ENCODE assay signal across 16 cellular contexts in genomic region chr15:63073497-63074172, GRCh38. TPM values are rescaled to one million over a fixed set of nuclear protein-coding genes. Genes with fewer than 3 reads are reported as not detected.
DNase-seq lines count a peak whose midpoint lies in the region; ATAC-seq, FAIRE-seq and TF ChIP-seq lines count a peak whose summit lies in the region.
"Had no signal": no experiment of that assay in that cellular context is flagged by ENCODE, and none has a peak within 500 bp of the region (broad histone marks: within the 10 kb centered on the region; RNA-seq: fewer than 3 reads in every experiment).

No MANE protein-coding gene starts in this region.

- no peak; the same call in 1 of the 2 replicates for TF ChIP-seq EP300 in K562 (IDR thresholded peaks at IDR 0.05; ENCODE audit: low read length)

- H3K4ac ChIP-seq in mesenchymal stem cell (ENCODE audit: low read depth in 1 of 2, low read length in 2 of 2) = no peak overlapping the region

- no peak overlapping the region for H2BK12ac ChIP-seq in mesenchymal stem cell (ENCODE audit: low read length in 2 of 2)

- no peak overlapping the region for H2BK120ac ChIP-seq in mesenchymal stem cell (ENCODE audit: low read depth, low read length)

- DNase-seq in NCI-H226 (peak; percentile 40), K562 (ENCODE audit: extremely low read depth in 1 of 4, low spot score in 3 of 4) (peak in 2 of 4 experiments; percentile 36 to 42), mesenchymal stem cell (no peak), tibial artery (no peak), Ammon's horn (ENCODE audit: low spot score) (no peak), dorsolateral prefrontal cortex (no peak), GM03348 (ENCODE audit: low spot score) (no peak)
- DNase-seq: activated CD4-positive, alpha-beta memory T cell treated with anti-CD3 and anti-CD28 coated beads for 36 hours; C1 segment of cervical spinal cord; DMS79 treated with DMSO at 0.1 percent for 48 hours; NCI-H1048; NCI-H2171; SIG-M5 had no signal

- in situ Hi-C loops in K562 (cut with MboI) = no loop called here

- no peak overlapping the region for H3K9ac ChIP-seq in K562 (ENCODE audit: insufficient read depth in 1 of 2, low read depth in 2 of 2, low read length in 2 of 2)
- no peak overlapping the region for H3K9ac ChIP-seq in mesenchymal stem cell (ENCODE audit: low read length)
- H3K9ac ChIP-seq: neural progenitor cell had no signal

- intact Hi-C loops in K562 (cut with micrococcal nuclease) (no loop called here), tibial artery (cut with DNase I; ENCODE audit: low total_unique reads) (no loop called here), dorsolateral prefrontal cortex (cut with DNase I) (no loop called here)

- no peak overlapping the region for H2BK15ac ChIP-seq in mesenchymal stem cell (ENCODE audit: low read depth, poor library complexity, severe bottlenecking)

- no peak overlapping the region for H4K91ac ChIP-seq in mesenchymal stem cell (ENCODE audit: low read length)

- POLR2A ChIA-PET in K562 (lab: Yijun Ruan, JAX) = interaction anchor here (0.6 to 2.7 kb wide), 7 partner anchors 8 to 123 kb away, joined by 3 to 13 read pairs (median 5); no protein-coding TSS in a partner anchor

- BruUV-seq in K562 (replicated peaks; lab: Mats Ljungman, UMichigan) = no TSS peak

- H3K36me3 ChIP-seq in K562 (ENCODE audit: control insufficient read depth, insufficient read depth, low read length) (no peaks in the 10 kb centered on the region), mesenchymal stem cell (ENCODE audit: control insufficient read depth in 1 of 2, insufficient read depth in 2 of 2, low read depth in 1 of 2, low read length in 2 of 2) (peaks cover 17 to 40% of the 10 kb centered on the region in 2 experiments), tibial artery (peaks cover 26 to 36% (median 32%) of the 10 kb centered on the region in 3 donors)

- H3K14ac ChIP-seq in mesenchymal stem cell (ENCODE audit: low read length in 2 of 2) = no peak overlapping the region

- H4K20me1 ChIP-seq in K562 (replicated peaks; ENCODE audit: control insufficient read depth, insufficient read depth, low read length) = no peaks in the 10 kb centered on the region

- no peaks in the 10 kb centered on the region for H3K27me3 ChIP-seq in K562 (ENCODE audit: control insufficient read depth in 2 of 2, insufficient read depth in 2 of 2, low read length in 2 of 2)
- no peaks in the 10 kb centered on the region for H3K27me3 ChIP-seq in mesenchymal stem cell (ENCODE audit: control insufficient read depth in 1 of 2, insufficient read depth in 1 of 2, low read length in 2 of 2)
- H3K27me3 ChIP-seq in tibial artery = no peaks in the 10 kb centered on the region
- H3K27me3 ChIP-seq in dorsolateral prefrontal cortex = no peaks in the 10 kb centered on the region
- H3K27me3 ChIP-seq: neural progenitor cell had no signal

- no peak for TF ChIP-seq POLR2A in K562 (conservative IDR thresholded peaks at IDR 0.05)

- H3K9me3 ChIP-seq in K562 (replicated peaks; ENCODE audit: control insufficient read depth, insufficient read depth, low read depth, low read length) (no peaks in the 10 kb centered on the region), mesenchymal stem cell (ENCODE audit: control insufficient read depth, low read length) (no peaks in the 10 kb centered on the region), tibial artery (no peaks in the 10 kb centered on the region)

- H4K8ac ChIP-seq in mesenchymal stem cell (ENCODE audit: low read length) = no peak overlapping the region

- H3K27ac ChIP-seq in K562 (ENCODE audit: extremely low read depth, low read depth, low read length) (no peak overlapping the region), mesenchymal stem cell (ENCODE audit: low read length, poor library complexity, severe bottlenecking) (peak overlapping the region; percentile 59), tibial artery (peak overlapping the region; percentile 34 to 67), dorsolateral prefrontal cortex (no peak overlapping the region)

- TF ChIP-seq CTCF in K562 (IDR thresholded peaks at IDR 0.05 in 2 of 3, conservative IDR thresholded peaks at IDR 0.05 in 1 of 3; ENCODE audit: insufficient read depth in 2 of 3, low read depth in 1 of 3, low read length in 3 of 3) (no peak), tibial artery (IDR thresholded peaks at IDR 0.05) (no peak), dorsolateral prefrontal cortex (IDR thresholded peaks at IDR 0.05 in 54 of 56, conservative IDR thresholded peaks at IDR 0.05 in 2 of 56; ENCODE audit: low read depth in 1 of 56, partially characterized antibody in 56 of 56) (no peak)

- no peak overlapping the region for H2AK5ac ChIP-seq in mesenchymal stem cell (ENCODE audit: low read length, severe bottlenecking)

- H2AFZ ChIP-seq in K562 (ENCODE audit: low read depth, low read length) (peak overlapping the region; percentile 30), mesenchymal stem cell (ENCODE audit: low read depth, low read length) (no peak overlapping the region)
- H2AFZ ChIP-seq: neural progenitor cell had no signal

- no peaks in the 10 kb centered on the region for H3K79me1 ChIP-seq in mesenchymal stem cell (replicated peaks; ENCODE audit: low read length, poor library complexity, severe bottlenecking)

- H3K4me1 ChIP-seq in K562 (replicated peaks in 1 of 2; ENCODE audit: control insufficient read depth in 2 of 2, insufficient read depth in 2 of 2, low read length in 2 of 2) = peaks cover 5 to 30% of the 10 kb centered on the region in 2 experiments; a peak in 3 of 5 replicates
- peaks cover 5% of the 10 kb centered on the region for H3K4me1 ChIP-seq in mesenchymal stem cell (ENCODE audit: control insufficient read depth, insufficient read depth, low read depth, low read length)
- H3K4me1 ChIP-seq in tibial artery = peaks cover 0 to 31% (median 14%) of the 10 kb centered on the region in 4 donors

- FAIRE-seq in K562 (lab: Jason Lieb, UNC) = no peak
- FAIRE-seq: urothelium cell line had no signal

- H3K79me2 ChIP-seq in K562 (ENCODE audit: control insufficient read depth, insufficient read depth, low read length) = no peaks in the 10 kb centered on the region

- no peak overlapping the region for H3K18ac ChIP-seq in mesenchymal stem cell (ENCODE audit: low read depth in 1 of 2, low read length in 2 of 2)

- H2BK5ac ChIP-seq in mesenchymal stem cell (ENCODE audit: low read depth, low read length, poor library complexity, severe bottlenecking) = no peak overlapping the region

- H3K9me1 ChIP-seq in K562 (ENCODE audit: control insufficient read depth, insufficient read depth, low read length) = no peaks in the 10 kb centered on the region

- WGBS in K562 (ENCODE audit: insufficient coverage, low coverage, missing lambda C conversion rate) = 14% methylated on average over 9 of the region's 9 CpGs
- 80% methylated on average over 8 of the region's 9 CpGs for WGBS in mesenchymal stem cell

- H3K23ac ChIP-seq in mesenchymal stem cell (ENCODE audit: low read length in 2 of 2) = no peak overlapping the region

- no peak for TF ChIP-seq RAD21 in K562 (CRISPR knock-in tag; conservative IDR thresholded peaks at IDR 0.05 in 1 of 2, IDR thresholded peaks at IDR 0.05 in 1 of 2)

- H3K4me2 ChIP-seq in K562 (ENCODE audit: insufficient read depth, low read length) = peak overlapping the region; percentile 6; the same call in 1 of the 2 replicates
- no peak overlapping the region for H3K4me2 ChIP-seq in mesenchymal stem cell (ENCODE audit: low read length, poor library complexity, severe bottlenecking)
- H3K4me2 ChIP-seq: neural progenitor cell had no signal

- peak; percentile 68 for ATAC-seq in K562
- ATAC-seq: stimulated activated effector memory CD8-positive, alpha-beta T cell treated with anti-CD3 and anti-CD28 coated beads, Interleukin-12 subunit alpha, Interleukin-12 subunit beta, amount 100 ng/mL, for 72 hours had no signal

- CTCF ChIA-PET in K562 (lab: Yijun Ruan, JAX; ENCODE audit: low intra/inter-chr PET ratio) = no interaction called here

- H3K4me3 ChIP-seq in K562 (no peak overlapping the region), mesenchymal stem cell (ENCODE audit: insufficient read depth in 1 of 2, low read depth in 1 of 2, low read length in 2 of 2) (no peak overlapping the region), tibial artery (no peak overlapping the region), dorsolateral prefrontal cortex (no peak overlapping the region)
- H3K4me3 ChIP-seq: neural progenitor cell had no signal

RNA-seq across cellular contexts. Expression of gene TPM1, which starts 31.1 kb away (rescaled TPM):
- 40.0 and 70.8 TPM in 2 replicates for total RNA-seq in K562 (2011; cell fraction: chromatin; rRNA removed; ENCODE audit: low replicate concordance)
- 25.8 and 35.0 TPM in 2 replicates for total RNA-seq in K562 (2011; cell fraction: nucleolus; rRNA removed)
- 50.5 and 78.6 TPM in 2 replicates for total RNA-seq in K562 (2011; cell fraction: nucleoplasm; rRNA removed)
- total RNA-seq in K562 (2014; rRNA removed) (49.9 and 52.9 TPM in 2 replicates), K562 (2014; rRNA removed; fragmentation: Illumina TruSeq; extraction: Trizol) (49.2 and 51.0 TPM in 2 replicates), K562 (2015; rRNA removed; fragmentation: Illumina TruSeq; extraction: Trizol) (42.0 and 43.1 TPM in 2 replicates), K562 (2021) (37.2 and 38.5 TPM in 2 replicates), dorsolateral prefrontal cortex (100 to 1,000 TPM in 115 of 120 experiments, 10 to 100 TPM in 5; 59.9 to 249 (median 139) TPM)
- polyA plus RNA-seq in K562 (2011; rRNA removed) (36.0 and 42.1 TPM in 2 replicates), K562 (2014; fragmentation: Illumina TruSeq; extraction: Trizol) (40.0 and 49.5 TPM in 2 replicates), K562 (2014; fragmentation: Nextera tagmentation; extraction: Ambion mirVana) (10 to 100 TPM in 1 of 2 experiments, 1 to 10 TPM in 1; 8.1 to 11.1 TPM), K562 (2014; rRNA removed) (53.9 and 54.5 TPM in 2 replicates)
- polyA plus RNA-seq in K562 (2011; cell fraction: cytosol; rRNA removed) = 14.9 and 22.5 TPM in 2 replicates
- 33.8 and 50.9 TPM in 2 replicates for polyA plus RNA-seq in K562 (2011; cell fraction: nucleus; rRNA removed)
- 46.9 and 77.8 TPM in 2 replicates for polyA plus RNA-seq in K562 (2012)
- 28.7 and 39.2 TPM in 2 replicates for polyA minus RNA-seq in K562 (2011; rRNA and poly(A)+ RNA removed)
- 12.6 and 14.0 TPM in 2 replicates for polyA minus RNA-seq in K562 (2011; cell fraction: cytosol; rRNA and poly(A)+ RNA removed)
- 23.7 and 44.0 TPM in 2 replicates for polyA minus RNA-seq in K562 (2011; cell fraction: nucleus; rRNA and poly(A)+ RNA removed)
- 825 TPM for polyA plus RNA-seq in mesenchymal stem cell (2013, experiment 1 of 2)
- 826 TPM for polyA plus RNA-seq in mesenchymal stem cell (2013, experiment 2 of 2)

RNA-seq across cellular contexts. Expression of gene LACTB, which starts 48.0 kb away (rescaled TPM):
- 8.1 and 18.4 TPM in 2 replicates for total RNA-seq in K562 (2011; cell fraction: chromatin; rRNA removed; ENCODE audit: low replicate concordance)
- 3.5 and 6.1 TPM in 2 replicates for total RNA-seq in K562 (2011; cell fraction: nucleolus; rRNA removed)
- 9.0 and 15.3 TPM in 2 replicates for total RNA-seq in K562 (2011; cell fraction: nucleoplasm; rRNA removed)
- total RNA-seq in K562 (2014; rRNA removed) (6.1 and 9.5 TPM in 2 replicates), K562 (2014; rRNA removed; fragmentation: Illumina TruSeq; extraction: Trizol) (14.7 and 19.7 TPM in 2 replicates), K562 (2015; rRNA removed; fragmentation: Illumina TruSeq; extraction: Trizol) (13.1 and 15.5 TPM in 2 replicates), K562 (2021) (7.0 and 8.4 TPM in 2 replicates), dorsolateral prefrontal cortex (10 to 100 TPM in 70 of 120 experiments, 1 to 10 TPM in 50; 6.5 to 17.1 (median 10.3) TPM)
- polyA plus RNA-seq in K562 (2011; rRNA removed) (11.3 and 12.4 TPM in 2 replicates), K562 (2014; fragmentation: Illumina TruSeq; extraction: Trizol) (8.2 and 14.6 TPM in 2 replicates), K562 (2014; fragmentation: Nextera tagmentation; extraction: Ambion mirVana) (1 to 10 TPM; 3.1 to 4.0 TPM), K562 (2014; rRNA removed) (8.3 and 9.8 TPM in 2 replicates)
- polyA plus RNA-seq in K562 (2011; cell fraction: cytosol; rRNA removed) = 2.3 and 4.6 TPM in 2 replicates
- polyA plus RNA-seq in K562 (2011; cell fraction: nucleus; rRNA removed) = 1.8 and 3.3 TPM in 2 replicates
- 9.4 and 11.0 TPM in 2 replicates for polyA plus RNA-seq in K562 (2012)
- 6.5 and 9.1 TPM in 2 replicates for polyA minus RNA-seq in K562 (2011; rRNA and poly(A)+ RNA removed)
- polyA minus RNA-seq in K562 (2011; cell fraction: cytosol; rRNA and poly(A)+ RNA removed) = 1.8 and 2.8 TPM in 2 replicates
- 2.0 and 4.0 TPM in 2 replicates for polyA minus RNA-seq in K562 (2011; cell fraction: nucleus; rRNA and poly(A)+ RNA removed)
- 26.3 TPM for polyA plus RNA-seq in mesenchymal stem cell (2013, experiment 1 of 2)
- polyA plus RNA-seq in mesenchymal stem cell (2013, experiment 2 of 2) = 26.2 TPM

Comparison
In these comparisons a context has a peak if more than half of its experiments do, and no peak if none do; other contexts are left out.
1. H3K27ac ChIP-seq: peak in mesenchymal stem cell (single experiment) and tibial artery (2 of 2); none in K562 (single experiment) and dorsolateral prefrontal cortex (0 of 59).